ENCODE assay signal across 16 cellular contexts in genomic region chr7:157675427-157675930, GRCh38.
DNase-seq lines count a peak whose midpoint lies in the region; ATAC-seq, FAIRE-seq and TF ChIP-seq lines count a peak whose summit lies in the region.
"Had no signal": no experiment of that assay in that cellular context is flagged by ENCODE, and none has a peak within 500 bp of the region (broad histone marks: within the 10 kb centered on the region; RNA-seq: fewer than 3 reads in every experiment).

No MANE protein-coding gene starts in this region.

- no peak overlapping the region for H3K4me3 ChIP-seq in left lung
- no peak overlapping the region for H3K4me3 ChIP-seq in stomach
- H3K4me3 ChIP-seq: GM12878, PC-9 had no signal

- no peak overlapping the region for H3K4me3 Mint-ChIP-seq in activated CD8-positive, alpha-beta memory T cell treated with anti-CD3 and anti-CD28 coated beads, Interleukin-2, amount 10 ng/mL, durations not matched to agents 7 days and 5 days
- no peak overlapping the region for H3K4me3 Mint-ChIP-seq in nephron progenitor cell
- H3K4me3 Mint-ChIP-seq in activated CD8-positive, alpha-beta T cell treated with anti-CD3 and anti-CD28 coated beads for 36 hours = no peak overlapping the region

- whole genome bisulfite sequencing in stomach, 5 donors = 89 to 98% (median 93%) methylated on average over 20 to 21 of the region's 21 CpGs

- H3K27me3 ChIP-seq in left lung = peaks cover 8 to 100% of the 10 kb centered on the region in 2 donors
- peaks cover 0 to 44% (median 0%) of the 10 kb centered on the region in 3 donors for H3K27me3 ChIP-seq in stomach

- no peak for ATAC-seq in activated CD8-positive, alpha-beta memory T cell treated with anti-CD3 and anti-CD28 coated beads, Interleukin-2, amount 10 ng/mL, durations not matched to agents 7 days and 5 days
- ATAC-seq in left lung = no peak
- no peak for ATAC-seq in activated CD8-positive, alpha-beta T cell treated with anti-CD3 and anti-CD28 coated beads for 36 hours
- ATAC-seq: GM12878, Right ventricle myocardium inferior had no signal

- TF ChIP-seq CTCF in left lung (IDR thresholded peaks at IDR 0.05) (no peak), stomach (IDR thresholded peaks at IDR 0.05) (no peak), nephron progenitor cell (IDR thresholded peaks at IDR 0.05) (no peak)
- no peak for TF ChIP-seq CTCF in activated CD8-positive, alpha-beta T cell treated with anti-CD3 and anti-CD28 coated beads for 36 hours (IDR thresholded peaks at IDR 0.05)

- no peaks in the 10 kb centered on the region for H3K9me3 Mint-ChIP-seq in activated CD8-positive, alpha-beta memory T cell treated with anti-CD3 and anti-CD28 coated beads, Interleukin-2, amount 10 ng/mL, durations not matched to agents 7 days and 5 days (ENCODE audit: low read depth)
- H3K9me3 Mint-ChIP-seq in nephron progenitor cell = no peaks in the 10 kb centered on the region
- H3K9me3 Mint-ChIP-seq in activated CD8-positive, alpha-beta T cell treated with anti-CD3 and anti-CD28 coated beads for 36 hours = no peaks in the 10 kb centered on the region

- H3K4me1 ChIP-seq in left lung = no peaks in the 10 kb centered on the region
- H3K4me1 ChIP-seq in stomach = no peaks in the 10 kb centered on the region

- no peak overlapping the region for H3K27ac Mint-ChIP-seq in activated CD8-positive, alpha-beta memory T cell treated with anti-CD3 and anti-CD28 coated beads, Interleukin-2, amount 10 ng/mL, durations not matched to agents 7 days and 5 days
- H3K27ac Mint-ChIP-seq in nephron progenitor cell = no peak overlapping the region
- H3K27ac Mint-ChIP-seq in activated CD8-positive, alpha-beta T cell treated with anti-CD3 and anti-CD28 coated beads for 36 hours = no peak overlapping the region

- 0 out of 2 replicates have a peak, but pooled peaks cover 18% of the 10 kb centered on the region for H3K36me3 ChIP-seq in KOPT-K1 (ENCODE audit: insufficient read depth, low read length)
- H3K36me3 ChIP-seq in left lung = no peaks in the 10 kb centered on the region
- no peaks in the 10 kb centered on the region for H3K36me3 ChIP-seq in stomach

- no peak for FAIRE-seq in HTR-8/SVneo (lab: Jason Lieb, UNC)
- FAIRE-seq: GM12878 had no signal

- H3K9me3 ChIP-seq in KOPT-K1 (ENCODE audit: insufficient read depth, low read length, poor library complexity, severe bottlenecking) (no peaks in the 10 kb centered on the region), left lung (no peaks in the 10 kb centered on the region), stomach (no peaks in the 10 kb centered on the region)

- peaks cover 6% of the 10 kb centered on the region for H3K4me1 Mint-ChIP-seq in activated CD8-positive, alpha-beta memory T cell treated with anti-CD3 and anti-CD28 coated beads, Interleukin-2, amount 10 ng/mL, durations not matched to agents 7 days and 5 days
- H3K4me1 Mint-ChIP-seq in nephron progenitor cell = peaks cover 77% of the 10 kb centered on the region
- peaks cover 3% of the 10 kb centered on the region for H3K4me1 Mint-ChIP-seq in activated CD8-positive, alpha-beta T cell treated with anti-CD3 and anti-CD28 coated beads for 36 hours (ENCODE audit: low read depth)

- H3K27ac ChIP-seq in KOPT-K1 (ENCODE audit: low read depth, low read length, poor library complexity, severe bottlenecking) (peak overlapping the region; percentile 14), left lung (no peak overlapping the region), stomach (no peak overlapping the region)
- H3K27ac ChIP-seq: 22Rv1, PC-9 had no signal

- DNase-seq in activated CD8-positive, alpha-beta memory T cell treated with anti-CD3 and anti-CD28 coated beads for 24 hours = peak; percentile 35
- DNase-seq in activated CD8-positive, alpha-beta memory T cell treated with anti-CD3 and anti-CD28 coated beads, Interleukin-2, amount 10 ng/mL, durations not matched to agents 7 days and 5 days = no peak
- DNase-seq in left lung (peak; percentile 18 to 70), stomach (peak; percentile 22), nephron progenitor cell (no peak), HTR-8/SVneo (ENCODE audit: insufficient read length, low spot score) (no peak)
- no peak for DNase-seq in activated CD8-positive, alpha-beta T cell treated with anti-CD3 and anti-CD28 coated beads for 36 hours
- DNase-seq: C1 segment of cervical spinal cord, COR-L47, NCI-H1048, NCI-H774, PC-9 had no signal

- no peak for TF ChIP-seq POLR2A in stomach (IDR thresholded peaks at IDR 0.05)

- H3K27me3 Mint-ChIP-seq in activated CD8-positive, alpha-beta memory T cell treated with anti-CD3 and anti-CD28 coated beads, Interleukin-2, amount 10 ng/mL, durations not matched to agents 7 days and 5 days = peaks cover 57% of the 10 kb centered on the region
- peaks cover 46% of the 10 kb centered on the region for H3K27me3 Mint-ChIP-seq in nephron progenitor cell (ENCODE audit: low read depth, poor library complexity)
- H3K27me3 Mint-ChIP-seq in activated CD8-positive, alpha-beta T cell treated with anti-CD3 and anti-CD28 coated beads for 36 hours = peaks cover 30% of the 10 kb centered on the region

- no peak for TF ChIP-seq EP300 in stomach (IDR thresholded peaks at IDR 0.05)

- POLR2A ChIA-PET in activated CD8-positive, alpha-beta T cell treated with anti-CD3 and anti-CD28 coated beads for 36 hours (lab: Charles Lee) = no interaction called here

- H3K36me3 Mint-ChIP-seq in activated CD8-positive, alpha-beta memory T cell treated with anti-CD3 and anti-CD28 coated beads, Interleukin-2, amount 10 ng/mL, durations not matched to agents 7 days and 5 days = no peaks in the 10 kb centered on the region
- no peaks in the 10 kb centered on the region for H3K36me3 Mint-ChIP-seq in nephron progenitor cell (ENCODE audit: low read depth)
- H3K36me3 Mint-ChIP-seq in activated CD8-positive, alpha-beta T cell treated with anti-CD3 and anti-CD28 coated beads for 36 hours (ENCODE audit: low read depth) = no peaks in the 10 kb centered on the region

- intact Hi-C loops in left lung (cut with DNase I) = no loop called here
- intact Hi-C loops in stomach (cut with DNase I; ENCODE audit: low total_unique reads) = no loop called here
- intact Hi-C loops in activated CD8-positive, alpha-beta T cell treated with anti-CD3 and anti-CD28 coated beads for 36 hours (cut with micrococcal nuclease) = no loop called here

- CTCF ChIA-PET in activated CD8-positive, alpha-beta memory T cell treated with anti-CD3 and anti-CD28 coated beads, Interleukin-2, amount 10 ng/mL, durations not matched to agents 7 days and 5 days (lab: Charles Lee) = no interaction called here
- CTCF ChIA-PET in activated CD8-positive, alpha-beta T cell treated with anti-CD3 and anti-CD28 coated beads for 36 hours (lab: Charles Lee) = no interaction called here

Comparison
In these comparisons a context has a peak if more than half of its experiments do, and no peak if none do; other contexts are left out.
1. DNase-seq: peak in activated CD8-positive, alpha-beta memory T cell treated with anti-CD3 and anti-CD28 coated beads for 24 hours (single experiment), left lung (2 of 2) and stomach (single experiment); none in activated CD8-positive, alpha-beta memory T cell treated with anti-CD3 and anti-CD28 coated beads, Interleukin-2, amount 10 ng/mL, durations not matched to agents 7 days and 5 days (single experiment), nephron progenitor cell (single experiment), HTR-8/SVneo (single experiment) and activated CD8-positive, alpha-beta T cell treated with anti-CD3 and anti-CD28 coated beads for 36 hours (single experiment).